In genomic region chr11:116935089-116935488, GRCh38 we compare ENCODE assay signal across 34 cellular contexts.
"Had no signal": no experiment of that assay in that cellular context is flagged by ENCODE, and none has a peak within 500 bp of the region (broad histone marks: within the 10 kb centered on the region; RNA-seq: fewer than 3 reads in every experiment).

No MANE protein-coding gene starts in this region.

- H3K9me3 Mint-ChIP-seq: brain had no signal

- H3K9me3 ChIP-seq: ascending aorta, breast epithelium, esophagus muscularis mucosa, gastroesophageal sphincter had no signal

- H3K27me3 Mint-ChIP-seq: activated CD4-positive, alpha-beta memory T cell treated with anti-CD3 and anti-CD28 coated beads for 36 hours; activated CD4-positive, alpha-beta T cell treated with anti-CD3 and anti-CD28 coated beads for 36 hours; activated CD4-positive, alpha-beta T cell treated with anti-CD3 and anti-CD28 coated beads, Interleukin-2, amount 10 ng/mL, durations not matched to agents 24 days and 14 days; activated CD8-positive, alpha-beta memory T cell treated with anti-CD3 and anti-CD28 coated beads, Interleukin-2, amount 10 ng/mL, durations not matched to agents 7 days and 5 days; activated naive CD4-positive, alpha-beta T cell treated with anti-CD3 and anti-CD28 coated beads, Interleukin-2, amount 10 ng/mL, durations not matched to agents 7 days and 5 days; activated naive CD8-positive, alpha-beta T cell treated with anti-CD3 and anti-CD28 coated beads, Interleukin-2, amount 10 ng/mL, durations not matched to agents 7 days and 5 days; brain; dendritic cell treated with granulocyte-macrophage colony-stimulating factor and Interleukin-4, amounts not matched to agents 40 ng/mL and 50 ng/mL, for 4 days; T-cell had no signal

- H3K4me3 Mint-ChIP-seq: activated CD4-positive, alpha-beta memory T cell treated with anti-CD3 and anti-CD28 coated beads for 36 hours; activated CD4-positive, alpha-beta T cell treated with anti-CD3 and anti-CD28 coated beads for 36 hours; activated CD4-positive, alpha-beta T cell treated with anti-CD3 and anti-CD28 coated beads, Interleukin-2, amount 10 ng/mL, durations not matched to agents 24 days and 14 days; activated CD8-positive, alpha-beta memory T cell treated with anti-CD3 and anti-CD28 coated beads, Interleukin-2, amount 10 ng/mL, durations not matched to agents 7 days and 5 days; activated CD8-positive, alpha-beta T cell treated with anti-CD3 and anti-CD28 coated beads, Interleukin-2, amount 10 ng/mL, durations not matched to agents 7 days and 5 days; activated naive CD4-positive, alpha-beta T cell treated with anti-CD3 and anti-CD28 coated beads, Interleukin-2, amount 10 ng/mL, durations not matched to agents 7 days and 5 days; activated naive CD8-positive, alpha-beta T cell treated with anti-CD3 and anti-CD28 coated beads, Interleukin-2, amount 10 ng/mL, durations not matched to agents 7 days and 5 days; brain; dendritic cell treated with granulocyte-macrophage colony-stimulating factor and Interleukin-4, amounts not matched to agents 40 ng/mL and 50 ng/mL, for 4 days; endodermal cell; T-cell; T-helper 1 cell treated with Interleukin-12 subunit alpha and Interleukin-12 subunit beta and Interleukin-4 antibody, amounts not matched to agents 30 μg/mL and 1 μg/mL, for 36 hours; T-helper 2 cell treated with Interferon-gamma antibody and Interleukin-4, amounts not matched to agents 5 μg/mL and 100 μg/mL, for 36 hours had no signal

- H3K27ac ChIP-seq: ascending aorta, breast epithelium, cardiac muscle cell, coronary artery, esophagus muscularis mucosa, foreskin keratinocyte, gastroesophageal sphincter, WERI-Rb-1 had no signal

- H3K4me3 ChIP-seq: ascending aorta, breast epithelium, cardiac muscle cell, coronary artery, dorsolateral prefrontal cortex, esophagus muscularis mucosa, gastroesophageal sphincter had no signal

- H3K36me3 ChIP-seq: breast epithelium, cardiac muscle cell, WERI-Rb-1 had no signal

- ATAC-seq: activated CD4-positive, alpha-beta T cell treated with anti-CD3 and anti-CD28 coated beads for 36 hours; activated CD8-positive, alpha-beta memory T cell treated with anti-CD3 and anti-CD28 coated beads, Interleukin-2, amount 10 ng/mL, durations not matched to agents 7 days and 5 days; activated CD8-positive, alpha-beta T cell treated with anti-CD3 and anti-CD28 coated beads, Interleukin-2, amount 10 ng/mL, durations not matched to agents 7 days and 5 days; activated naive CD4-positive, alpha-beta T cell treated with anti-CD3 and anti-CD28 coated beads, Interleukin-2, amount 50 U/mL, for 72 hours; foreskin keratinocyte; gastroesophageal sphincter; T-cell had no signal

- H3K4me1 ChIP-seq: breast epithelium had no signal

- DNase-seq: activated CD4-positive, alpha-beta memory T cell treated with anti-CD3 and anti-CD28 coated beads for 36 hours; activated CD4-positive, alpha-beta T cell treated with anti-CD3 and anti-CD28 coated beads for 36 hours; activated CD4-positive, alpha-beta T cell treated with anti-CD3 and anti-CD28 coated beads, Interleukin-2, amount 10 ng/mL, durations not matched to agents 24 days and 14 days; activated CD4-positive, CD25-positive, alpha-beta regulatory T cell; activated CD4-positive, CD25-positive, alpha-beta regulatory T cell treated with anti-CD3 and anti-CD28 coated beads, Interleukin-2, amount 50 U/mL, for 72 hours; activated CD8-positive, alpha-beta memory T cell treated with anti-CD3 and anti-CD28 coated beads, Interleukin-2, amount 10 ng/mL, durations not matched to agents 7 days and 5 days; activated CD8-positive, alpha-beta memory T cell treated with anti-CD3 and anti-CD28 coated beads, Interleukin-2, amount 50 U/mL, for 4 hours; activated CD8-positive, alpha-beta T cell treated with anti-CD3 and anti-CD28 coated beads, Interleukin-2, amount 10 ng/mL, durations not matched to agents 7 days and 5 days; activated gamma-delta T cell; activated naive CD4-positive, alpha-beta T cell; activated naive CD4-positive, alpha-beta T cell treated with anti-CD3 and anti-CD28 coated beads, Interleukin-2, amount 10 ng/mL, durations not matched to agents 7 days and 5 days; activated naive CD8-positive, alpha-beta T cell treated with anti-CD3 and anti-CD28 coated beads, Interleukin-2, amount 10 ng/mL, durations not matched to agents 7 days and 5 days; activated T-cell treated with anti-CD3 and anti-CD28 coated beads, Interleukin-2, amount 50 U/mL, for 1 hour; activated T-cell treated with anti-CD3 and anti-CD28 coated beads, Interleukin-2, amount 50 U/mL, for 48 hours; central memory CD4-positive, alpha-beta T cell; dorsolateral prefrontal cortex; effector memory CD4-positive, alpha-beta T cell; endodermal cell; erythroblast; foreskin keratinocyte; T-cell; T1000; WERI-Rb-1 had no signal

- H3K27me3 ChIP-seq: ascending aorta, breast epithelium, cardiac muscle cell, dorsolateral prefrontal cortex, esophagus muscularis mucosa, foreskin keratinocyte, gastroesophageal sphincter had no signal

- H3K27ac Mint-ChIP-seq: activated CD4-positive, alpha-beta memory T cell treated with anti-CD3 and anti-CD28 coated beads for 36 hours; activated CD4-positive, alpha-beta T cell treated with anti-CD3 and anti-CD28 coated beads for 36 hours; activated CD4-positive, alpha-beta T cell treated with anti-CD3 and anti-CD28 coated beads, Interleukin-2, amount 10 ng/mL, durations not matched to agents 24 days and 14 days; activated CD8-positive, alpha-beta memory T cell treated with anti-CD3 and anti-CD28 coated beads, Interleukin-2, amount 10 ng/mL, durations not matched to agents 7 days and 5 days; activated CD8-positive, alpha-beta T cell treated with anti-CD3 and anti-CD28 coated beads, Interleukin-2, amount 10 ng/mL, durations not matched to agents 7 days and 5 days; activated naive CD4-positive, alpha-beta T cell treated with anti-CD3 and anti-CD28 coated beads, Interleukin-2, amount 10 ng/mL, durations not matched to agents 7 days and 5 days; activated naive CD4-positive, alpha-beta T cell treated with anti-CD3 and anti-CD28 coated beads, Interleukin-2, amount 50 U/mL, for 72 hours; activated naive CD8-positive, alpha-beta T cell treated with anti-CD3 and anti-CD28 coated beads, Interleukin-2, amount 10 ng/mL, durations not matched to agents 7 days and 5 days; brain; dendritic cell treated with granulocyte-macrophage colony-stimulating factor and Interleukin-4, amounts not matched to agents 40 ng/mL and 50 ng/mL, for 4 days; endodermal cell; T-helper 1 cell treated with Interleukin-12 subunit alpha and Interleukin-12 subunit beta and Interleukin-4 antibody, amounts not matched to agents 30 μg/mL and 1 μg/mL, for 36 hours; T-helper 2 cell treated with Interferon-gamma antibody and Interleukin-4, amounts not matched to agents 5 μg/mL and 100 μg/mL, for 36 hours had no signal
